Comparison of ENCODE assay signal across 8 cellular contexts in the genomic region with DNA sequence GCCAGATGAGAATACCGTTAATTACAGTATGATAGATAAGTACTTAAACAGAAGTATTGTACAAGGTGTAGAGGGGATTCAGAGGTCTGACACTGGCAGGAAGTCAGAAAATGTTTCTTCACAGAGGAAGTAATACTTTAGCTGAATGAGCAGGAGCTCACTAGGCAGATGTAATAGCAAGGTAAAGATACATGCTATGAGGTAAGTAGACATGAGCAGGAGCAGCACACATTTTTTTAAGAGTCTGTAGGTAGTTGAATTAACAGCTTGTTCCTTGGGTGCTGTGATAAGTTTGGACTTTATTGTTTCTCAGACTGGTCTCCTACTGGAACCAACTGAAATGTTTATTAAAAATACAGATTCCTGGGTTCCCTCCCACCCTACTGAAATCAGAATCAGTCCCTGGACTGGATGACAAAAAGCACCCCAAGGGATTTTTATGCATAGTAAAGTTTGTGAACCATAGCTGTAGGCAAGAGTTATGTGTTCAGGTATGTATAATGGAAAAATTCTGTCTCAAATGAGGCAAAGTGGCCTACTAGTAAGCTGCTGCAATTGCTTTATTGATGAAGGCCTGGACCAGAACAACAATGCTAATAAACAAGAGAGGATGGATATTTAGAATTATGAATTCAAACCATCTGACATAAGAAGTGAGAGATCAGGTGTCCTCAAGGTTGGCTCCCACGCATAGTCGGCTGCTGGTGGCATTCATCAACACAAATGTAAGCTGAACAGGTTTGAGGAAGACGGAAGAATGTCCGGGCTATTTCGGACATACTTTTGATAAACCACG. TPM values are rescaled to one million over a fixed set of nuclear protein-coding genes. Genes with fewer than 3 reads are reported as not detected.
A peak's percentile ranks its signal among the peaks of the same experiment; 100 is the strongest.
DNase-seq lines count a peak whose midpoint lies in the region; ATAC-seq and TF ChIP-seq lines count a peak whose summit lies in the region.

No MANE protein-coding gene starts in this region.

- H3K4me1 ChIP-seq in Panc1 (ENCODE audit: control insufficient read depth, insufficient read depth, low read length): peaks cover 4% of the 10 kb centered on the region

- in situ Hi-C loops in Panc1 (cut with HindIII; ENCODE audit: low pct_unique_long_range_greater_than_20kb, low sequenced_read_pairs): no loop called here

- BruUV-seq in Panc1 (replicated peaks; lab: Mats Ljungman, UMichigan): TSS peak; percentile 81

- H3K36me3 Mint-ChIP-seq in nephron (ENCODE audit: low read depth): peaks cover 22% of the 10 kb centered on the region

- H3K36me3 ChIP-seq in Panc1 (ENCODE audit: control insufficient read depth, insufficient read depth, low read length): peaks cover 2% of the 10 kb centered on the region

- H3K4me1 Mint-ChIP-seq in nephron: peaks cover 11% of the 10 kb centered on the region

- H3K27me3 Mint-ChIP-seq in nephron (ENCODE audit: low read depth): no peaks in the 10 kb centered on the region

- H3K4me3 Mint-ChIP-seq in nephron: peak overlapping the region; percentile 88 to 92 (median 91)

- intact Hi-C loops in Panc1 (cut with micrococcal nuclease; ENCODE audit: unreplicated experiment): loop anchor here (2.0 to 10.0 kb wide), 2 partner anchors 27 to 69 kb away; no protein-coding TSS in a partner anchor

- H3K9me3 ChIP-seq in Panc1 (ENCODE audit: control insufficient read depth, insufficient read depth, low read depth, low read length): no peaks in the 10 kb centered on the region

- ATAC-seq in Panc1 (no peak), GM21526 (IDR thresholded peaks at IDR 0.05; ENCODE audit: low FRiP score, unreplicated experiment) (no peak)

- no peaks in the 10 kb centered on the region for H3K9me3 Mint-ChIP-seq in nephron

- no peak for TF ChIP-seq CTCF in Panc1 (IDR thresholded peaks at IDR 0.05)
- no peak for TF ChIP-seq CTCF in coronary artery (IDR thresholded peaks at IDR 0.05)
- no peak for TF ChIP-seq CTCF in nephron (IDR thresholded peaks at IDR 0.05; ENCODE audit: unreplicated experiment in 3 of 3)

- H3K27ac ChIP-seq in Panc1 (ENCODE audit: low read length) (peak overlapping the region; percentile 94), coronary artery (peak overlapping the region; percentile 84 to 94)

- H3K27ac Mint-ChIP-seq in nephron: peak overlapping the region; percentile 85 to 96 (median 94)

- POLR2A ChIA-PET in Panc1 (lab: Charles Lee): interaction anchor here (0.6 kb wide), 1 partner anchor 43 kb away, joined by 5 read pairs; no protein-coding TSS in a partner anchor

- H3K4me3 ChIP-seq in Panc1 (ENCODE audit: low read depth in 2 of 2, low read length in 2 of 2): peak overlapping the region; percentile 80 to 93
- peak overlapping the region; percentile 79 for H3K4me3 ChIP-seq in coronary artery

- DNase-seq in NCI-H2227 (lab: John Stamatoyannopoulos, UW; ENCODE audit: unreplicated experiment): peak; percentile 24
- DNase-seq in NCI-H2227 treated with DMSO at 0.1 percent for 48 hours (lab: John Stamatoyannopoulos, UW): no peak
- DNase-seq in Panc1 (ENCODE audit: low read depth, low spot score): no peak
- DNase-seq in coronary artery (ENCODE audit: low spot score): no peak
- no peak for DNase-seq in NCI-H2196 treated with DMSO at 0.1 percent for 48 hours (lab: John Stamatoyannopoulos, UW; ENCODE audit: unreplicated experiment)
- DNase-seq in Kasumi-1 (lab: John Stamatoyannopoulos, UW): no peak

- CTCF ChIA-PET in Panc1 (lab: Charles Lee): no interaction called here

- H3K27me3 ChIP-seq in Panc1 (ENCODE audit: control insufficient read depth, insufficient read depth, low read length): no peaks in the 10 kb centered on the region

RNA-seq across cellular contexts. Expression of gene AP4B1, which starts 0.9 kb away (rescaled TPM):
- total RNA-seq in Panc1 (2021; ENCODE audit: unreplicated experiment): 14.2 TPM
- 7.7 TPM for polyA plus RNA-seq in Panc1 (2012; ENCODE audit: insufficient read length)

RNA-seq across cellular contexts. Expression of gene DCLRE1B, which starts 1.4 kb away (rescaled TPM):
- 8.6 TPM for total RNA-seq in Panc1 (2021; ENCODE audit: unreplicated experiment)
- polyA plus RNA-seq in Panc1 (2012; ENCODE audit: insufficient read length): 4.5 TPM

RNA-seq across cellular contexts. Expression of gene BCL2L15, which starts 16.3 kb away (rescaled TPM):
- 0.10 TPM for total RNA-seq in Panc1 (2021; ENCODE audit: unreplicated experiment)
- polyA plus RNA-seq in Panc1 (2012; ENCODE audit: insufficient read length): not detected

RNA-seq across cellular contexts. Expression of gene HIPK1, which starts 25.4 kb away (rescaled TPM):
- total RNA-seq in Panc1 (2021; ENCODE audit: unreplicated experiment): 41.5 TPM
- polyA plus RNA-seq in Panc1 (2012; ENCODE audit: insufficient read length): 16.3 TPM

RNA-seq across cellular contexts. Expression of gene PTPN22, which starts 32.2 kb away (rescaled TPM):
- not detected for total RNA-seq in Panc1 (2021; ENCODE audit: unreplicated experiment)
- polyA plus RNA-seq in Panc1 (2012; ENCODE audit: insufficient read length): not detected
